Comparison of ENCODE assay signal across 30 cellular contexts in genomic region chr6:30150151-30150550, GRCh38. TPM values are rescaled to one million over a fixed set of nuclear protein-coding genes. Genes with fewer than 3 reads are reported as not detected.
"Had no signal": no experiment of that assay in that cellular context is flagged by ENCODE, and none has a peak within 500 bp of the region (broad histone marks: within the 10 kb centered on the region; RNA-seq: fewer than 3 reads in every experiment).

No MANE protein-coding gene starts in this region.

- H3K27me3 ChIP-seq: body of pancreas had no signal

- H3K36me3 Mint-ChIP-seq: stimulated activated memory B cell treated with anti-CD40 and anti-IgM and Interleukin-4, amounts not matched to agents 10 μg/mL and 1 μg/mL and 100 μg/mL, for 72 hours had no signal

- H3K9me3 Mint-ChIP-seq: activated CD4-positive, alpha-beta T cell treated with anti-CD3 and anti-CD28 coated beads, Interleukin-2, amount 10 ng/mL, durations not matched to agents 24 days and 14 days; activated T-helper 1 cell treated with anti-CD3 and anti-CD28 coated beads, Interleukin-12 subunit alpha, Interleukin-12 subunit beta, Interleukin-2, Interleukin-4 antibody, amounts not matched to agents 30 ng/mL and 10 ng/mL and 1 ng/mL, durations not matched to agents 14 hours and 24 hours and 36 hours; nephron progenitor cell; stimulated activated memory B cell treated with anti-CD40 and anti-IgM and Interleukin-4, amounts not matched to agents 10 μg/mL and 1 μg/mL and 100 μg/mL, for 72 hours had no signal

- H3K4me3 Mint-ChIP-seq: activated CD4-positive, alpha-beta T cell treated with anti-CD3 and anti-CD28 coated beads, Interleukin-2, amount 10 ng/mL, durations not matched to agents 24 days and 14 days; activated CD8-positive, alpha-beta T cell treated with anti-CD3 and anti-CD28 coated beads, Interleukin-2, amount 10 ng/mL, durations not matched to agents 7 days and 5 days; activated T-helper 1 cell treated with anti-CD3 and anti-CD28 coated beads, Interleukin-12 subunit alpha, Interleukin-12 subunit beta, Interleukin-2, Interleukin-4 antibody, amounts not matched to agents 30 ng/mL and 10 ng/mL and 1 ng/mL, durations not matched to agents 14 hours and 24 hours and 36 hours; nephron progenitor cell; stimulated activated memory B cell treated with anti-CD40 and anti-IgM and Interleukin-4, amounts not matched to agents 10 μg/mL and 1 μg/mL and 100 μg/mL, for 72 hours had no signal

- H3K27ac ChIP-seq: body of pancreas, parathyroid adenoma, stomach, suprapubic skin, tibial nerve, VCaP had no signal

- H3K4me3 ChIP-seq: body of pancreas, stomach, suprapubic skin, tibial nerve had no signal

- H3K4me1 Mint-ChIP-seq: nephron progenitor cell; stimulated activated memory B cell treated with anti-CD40 and anti-IgM and Interleukin-4, amounts not matched to agents 10 μg/mL and 1 μg/mL and 100 μg/mL, for 72 hours had no signal

- H3K9me3 ChIP-seq: body of pancreas, stomach, suprapubic skin, tibial nerve had no signal

- H3K4me1 ChIP-seq: parathyroid adenoma, stomach had no signal

- H3K27ac Mint-ChIP-seq: activated CD4-positive, alpha-beta T cell treated with anti-CD3 and anti-CD28 coated beads, Interleukin-2, amount 10 ng/mL, durations not matched to agents 24 days and 14 days; activated CD8-positive, alpha-beta T cell treated with anti-CD3 and anti-CD28 coated beads, Interleukin-2, amount 10 ng/mL, durations not matched to agents 7 days and 5 days; activated T-helper 1 cell treated with anti-CD3 and anti-CD28 coated beads, Interleukin-12 subunit alpha, Interleukin-12 subunit beta, Interleukin-2, Interleukin-4 antibody, amounts not matched to agents 30 ng/mL and 10 ng/mL and 1 ng/mL, durations not matched to agents 14 hours and 24 hours and 36 hours; nephron progenitor cell; stimulated activated memory B cell treated with anti-CD40 and anti-IgM and Interleukin-4, amounts not matched to agents 10 μg/mL and 1 μg/mL and 100 μg/mL, for 72 hours had no signal

- H3K36me3 ChIP-seq: stomach, suprapubic skin, tibial nerve had no signal

- DNase-seq: activated CD4-positive, alpha-beta T cell treated with anti-CD3 and anti-CD28 coated beads, Interleukin-2, amount 10 ng/mL, durations not matched to agents 24 days and 14 days; activated CD8-positive, alpha-beta T cell treated with anti-CD3 and anti-CD28 coated beads, Interleukin-2, amount 10 ng/mL, durations not matched to agents 7 days and 5 days; activated gamma-delta T cell; activated naive CD4-positive, alpha-beta T cell treated with anti-CD3 and anti-CD28 coated beads, Interleukin-2, amount 50 U/mL, for 16 hours; anterior cingulate cortex; body of pancreas; dermis blood vessel endothelial cell; effector CD8-positive, alpha-beta T cell; foreskin melanocyte; glutamatergic neuron; hippocampal formation; left colon; mesenchymal stem cell; nephron progenitor cell; small intestine; stimulated activated CD4-positive, alpha-beta T cell treated with anti-CD3 and anti-CD28 coated beads, Interleukin-15, amount 100 ng/mL, for 24 hours; stomach; T-helper 2 cell had no signal

RNA-seq across cellular contexts. Expression of gene TRIM10, which starts 10.9 kb away (rescaled TPM):
- total RNA-seq: activated CD8-positive, alpha-beta T cell treated with anti-CD3 and anti-CD28 coated beads, Interleukin-2, amount 10 ng/mL, durations not matched to agents 7 days and 5 days; body of pancreas; dermis blood vessel endothelial cell; myocyte; pulmonary artery endothelial cell; tibial nerve had no signal

RNA-seq across cellular contexts. Expression of gene TRIM15, which starts 13.2 kb away (rescaled TPM):
- total RNA-seq: activated CD8-positive, alpha-beta T cell treated with anti-CD3 and anti-CD28 coated beads, Interleukin-2, amount 10 ng/mL, durations not matched to agents 7 days and 5 days; cardiac septum; dermis blood vessel endothelial cell; mononuclear cell; myocyte; pulmonary artery endothelial cell; sciatic nerve; tibial nerve had no signal

RNA-seq across cellular contexts. Expression of gene TRIM40, which starts 14.2 kb away (rescaled TPM):
- total RNA-seq: activated CD4-positive, alpha-beta T cell treated with anti-CD3 and anti-CD28 coated beads, Interleukin-2, amount 10 ng/mL, durations not matched to agents 24 days and 14 days; activated CD8-positive, alpha-beta T cell treated with anti-CD3 and anti-CD28 coated beads, Interleukin-2, amount 10 ng/mL, durations not matched to agents 7 days and 5 days; activated T-helper 1 cell treated with anti-CD3 and anti-CD28 coated beads, Interleukin-12 subunit alpha, Interleukin-12 subunit beta, Interleukin-2, Interleukin-4 antibody, amounts not matched to agents 30 ng/mL and 10 ng/mL and 1 ng/mL, durations not matched to agents 14 hours and 24 hours and 36 hours; body of pancreas; cardiac septum; dermis blood vessel endothelial cell; lower leg skin; myocyte; pulmonary artery endothelial cell; sciatic nerve; stomach; suprapubic skin; tibial nerve had no signal

RNA-seq across cellular contexts. Expression of gene TRIM31, which starts 37.3 kb away (rescaled TPM):
- total RNA-seq: activated CD8-positive, alpha-beta T cell treated with anti-CD3 and anti-CD28 coated beads, Interleukin-2, amount 10 ng/mL, durations not matched to agents 7 days and 5 days; activated T-helper 1 cell treated with anti-CD3 and anti-CD28 coated beads, Interleukin-12 subunit alpha, Interleukin-12 subunit beta, Interleukin-2, Interleukin-4 antibody, amounts not matched to agents 30 ng/mL and 10 ng/mL and 1 ng/mL, durations not matched to agents 14 hours and 24 hours and 36 hours; cardiac septum; dermis blood vessel endothelial cell; myocyte; pulmonary artery endothelial cell; sciatic nerve; tibial nerve had no signal
